26 cellular contexts compared by ENCODE assay signal in the genomic region with DNA sequence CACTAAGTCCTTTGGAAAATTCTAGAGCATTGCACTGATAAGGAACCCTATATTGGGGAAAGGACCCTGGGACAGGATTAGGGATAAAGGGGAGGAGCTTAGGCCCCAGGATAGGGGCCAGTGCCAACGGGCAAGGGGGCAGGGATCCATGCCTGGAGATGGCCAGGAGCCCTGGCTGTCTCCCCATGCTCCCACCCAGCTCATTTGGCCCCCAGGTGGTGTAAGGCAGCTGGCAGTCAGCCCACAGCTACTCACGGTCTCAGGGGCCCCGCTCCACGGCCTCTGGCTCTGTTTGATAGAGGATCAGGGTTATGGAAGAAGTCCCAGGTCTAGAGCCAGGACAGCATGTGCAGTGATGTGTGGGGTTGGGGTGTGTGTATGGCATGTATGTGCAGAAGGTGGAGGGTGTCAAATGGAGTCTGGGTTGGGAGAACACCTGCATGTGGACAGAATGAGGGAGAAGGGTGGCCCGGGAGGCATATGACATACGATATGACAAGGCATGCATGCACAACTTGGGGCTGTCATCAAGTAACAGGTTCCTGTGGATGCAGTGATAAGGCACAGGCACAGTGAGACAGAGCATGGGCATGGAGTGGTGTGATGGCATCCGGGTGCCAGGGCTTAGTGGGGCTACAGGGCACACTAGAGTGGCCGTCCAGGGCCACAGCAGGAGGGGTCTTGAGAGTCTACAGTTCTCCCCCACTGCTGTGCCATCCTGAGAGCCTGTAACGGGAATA. TPM values are rescaled to one million over a fixed set of nuclear protein-coding genes. Genes with fewer than 3 reads are reported as not detected.
A peak's percentile ranks its signal among the peaks of the same experiment; 100 is the strongest.
DNase-seq lines count a peak whose midpoint lies in the region; FAIRE-seq and TF ChIP-seq lines count a peak whose summit lies in the region.
"Had no signal": no experiment of that assay in that cellular context is flagged by ENCODE, and none has a peak within 500 bp of the region (broad histone marks: within the 10 kb centered on the region; RNA-seq: fewer than 3 reads in every experiment).

No MANE protein-coding gene starts in this region.

- no peaks in the 10 kb centered on the region for H3K27me3 Mint-ChIP-seq in activated CD4-positive, alpha-beta T cell treated with anti-CD3 and anti-CD28 coated beads, Interleukin-2, amount 10 ng/mL, durations not matched to agents 7 days and 5 days
- H3K27me3 Mint-ChIP-seq in CD4-positive, alpha-beta memory T cell, result no peaks in the 10 kb centered on the region

- intact Hi-C loops in CD4-positive, alpha-beta memory T cell (cut with micrococcal nuclease), result no loop called here
- intact Hi-C loops in kidney (cut with DNase I) (no loop called here), tibial artery (cut with DNase I; ENCODE audit: low total_unique reads) (no loop called here)

- TF ChIP-seq CTCF in bronchial epithelial cell (IDR thresholded peaks at IDR 0.05; ENCODE audit: insufficient read depth, low read length, severe bottlenecking), result no peak
- no peak for TF ChIP-seq CTCF in kidney (IDR thresholded peaks at IDR 0.05; ENCODE audit: borderline replicate concordance, extremely low read depth, insufficient read depth)
- TF ChIP-seq CTCF in tibial artery (IDR thresholded peaks at IDR 0.05), result no peak

- H3K36me3 Mint-ChIP-seq in activated CD4-positive, alpha-beta T cell treated with anti-CD3 and anti-CD28 coated beads, Interleukin-2, amount 10 ng/mL, durations not matched to agents 7 days and 5 days (ENCODE audit: low read depth), result peaks cover 39% of the 10 kb centered on the region
- peaks cover 32 to 81% of the 10 kb centered on the region in 2 donors for H3K36me3 Mint-ChIP-seq in CD4-positive, alpha-beta memory T cell

- peaks cover 14% of the 10 kb centered on the region for H3K4me1 Mint-ChIP-seq in activated CD4-positive, alpha-beta T cell treated with anti-CD3 and anti-CD28 coated beads, Interleukin-2, amount 10 ng/mL, durations not matched to agents 7 days and 5 days
- H3K4me1 Mint-ChIP-seq in CD4-positive, alpha-beta memory T cell, result peaks cover 0 to 4% (median under 1%) of the 10 kb centered on the region in 4 donors

- POLR2A ChIA-PET in activated CD4-positive, alpha-beta T cell treated with anti-CD3 and anti-CD28 coated beads, Interleukin-2, amount 10 ng/mL, durations not matched to agents 7 days and 5 days (lab: Charles Lee), result no interaction called here
- POLR2A ChIA-PET in CD4-positive, alpha-beta memory T cell (lab: Charles Lee; ENCODE audit: partially characterized antibody), result no interaction called here

- no peak overlapping the region for H3K4me3 Mint-ChIP-seq in activated CD4-positive, alpha-beta T cell treated with anti-CD3 and anti-CD28 coated beads, Interleukin-2, amount 10 ng/mL, durations not matched to agents 7 days and 5 days
- no peak overlapping the region for H3K4me3 Mint-ChIP-seq in CD4-positive, alpha-beta memory T cell

- no peak overlapping the region for H3K27ac ChIP-seq in CD4-positive, alpha-beta memory T cell (ENCODE audit: low read depth, low read length)
- H3K27ac ChIP-seq in kidney (ENCODE audit: low read depth in 2 of 2, low read length in 2 of 2), result no peak overlapping the region
- no peak overlapping the region for H3K27ac ChIP-seq in tibial artery
- H3K27ac ChIP-seq: 22Rv1, HL-60, PC-9 had no signal

- peak overlapping the region; percentile 37 for H3K27ac Mint-ChIP-seq in activated CD4-positive, alpha-beta T cell treated with anti-CD3 and anti-CD28 coated beads, Interleukin-2, amount 10 ng/mL, durations not matched to agents 7 days and 5 days
- H3K27ac Mint-ChIP-seq in CD4-positive, alpha-beta memory T cell, result peak overlapping the region in 4 of 7 donors; percentile 42 to 83 (median 58)

- no peaks in the 10 kb centered on the region for H3K27me3 ChIP-seq in CD4-positive, alpha-beta memory T cell (ENCODE audit: insufficient read depth, low read length)
- H3K27me3 ChIP-seq in bronchial epithelial cell (ENCODE audit: control insufficient read depth, insufficient read depth, low read length) (no peaks in the 10 kb centered on the region), tibial artery (no peaks in the 10 kb centered on the region)
- H3K27me3 ChIP-seq: BE2C had no signal

- CTCF ChIA-PET in activated CD4-positive, alpha-beta T cell treated with anti-CD3 and anti-CD28 coated beads, Interleukin-2, amount 10 ng/mL, durations not matched to agents 7 days and 5 days (lab: Charles Lee), result interaction anchor here (1.5 kb wide), 1 partner anchor 9 kb away, joined by 6 read pairs; no protein-coding TSS in a partner anchor
- CTCF ChIA-PET in CD4-positive, alpha-beta memory T cell (lab: Charles Lee; ENCODE audit: partially characterized antibody), result no interaction called here

- H3K9ac ChIP-seq in kidney (ENCODE audit: low read length in 2 of 2), result no peak overlapping the region

- H3K4me1 ChIP-seq in CD4-positive, alpha-beta memory T cell (ENCODE audit: insufficient read depth, low read length), result no peaks in the 10 kb centered on the region
- H3K4me1 ChIP-seq in kidney (ENCODE audit: control insufficient read depth in 1 of 2, insufficient read depth in 1 of 2, low read depth in 1 of 2, low read length in 2 of 2), result no peaks in the 10 kb centered on the region
- no peaks in the 10 kb centered on the region for H3K4me1 ChIP-seq in tibial artery
- H3K4me1 ChIP-seq: BE2C, HAP-1 had no signal

- no peak for DNase-seq in activated CD4-positive, alpha-beta T cell treated with anti-CD3 and anti-CD28 coated beads, Interleukin-2, amount 10 ng/mL, durations not matched to agents 7 days and 5 days
- DNase-seq in activated CD4-positive, alpha-beta T cell treated with anti-CD3 and anti-CD28 coated beads, Interleukin-2, amount 50 U/mL, for 48 hours, result no peak
- no peak for DNase-seq in CD4-positive, alpha-beta memory T cell
- DNase-seq in bronchial epithelial cell (ENCODE audit: low read depth), result no peak
- peak; percentile 60 for DNase-seq in kidney
- no peak for DNase-seq in activated T-cell treated with anti-CD3 and anti-CD28 coated beads, Interleukin-2, amount 50 U/mL, for 48 hours
- DNase-seq in tibial artery, result no peak
- DNase-seq in hepatic stellate cell (ENCODE audit: low spot score), result no peak
- DNase-seq: ACHN, BE2C, COR-L47, DMS53, GOT3, Karpas-422, NCI-H1092, NCI-H1417 treated with DMSO at 0.1 percent for 48 hours, NCI-H1694 treated with DMSO at 0.1 percent for 48 hours, NCI-H2081, NCI-H2227 treated with DMSO at 0.1 percent for 48 hours, NCI-H526 treated with DMSO at 0.1 percent for 48 hours, PC-9, SHP77 had no signal

- no peak overlapping the region for H3K4me3 ChIP-seq in CD4-positive, alpha-beta memory T cell (ENCODE audit: low read length in 2 of 2)
- H3K4me3 ChIP-seq in bronchial epithelial cell (ENCODE audit: low read depth, low read length) (no peak overlapping the region), kidney (ENCODE audit: low read length in 2 of 2) (no peak overlapping the region), tibial artery (no peak overlapping the region)
- H3K4me3 ChIP-seq: HAP-1, PC-9 had no signal

- H3K9me3 ChIP-seq in CD4-positive, alpha-beta memory T cell (ENCODE audit: control insufficient read depth in 1 of 2, low read length in 2 of 2), result no peaks in the 10 kb centered on the region
- H3K9me3 ChIP-seq in kidney (ENCODE audit: control insufficient read depth in 1 of 2, low read length in 2 of 2), result no peaks in the 10 kb centered on the region
- no peaks in the 10 kb centered on the region for H3K9me3 ChIP-seq in tibial artery
- H3K9me3 ChIP-seq: BE2C, HAP-1 had no signal

- H3K36me3 ChIP-seq in CD4-positive, alpha-beta memory T cell (ENCODE audit: insufficient read depth, low read length), result peaks cover 89% of the 10 kb centered on the region
- H3K36me3 ChIP-seq in bronchial epithelial cell (ENCODE audit: control insufficient read depth, insufficient read depth, low read length) (peaks cover 61% of the 10 kb centered on the region), kidney (ENCODE audit: control insufficient read depth in 1 of 2, insufficient read depth in 2 of 2, low read length in 2 of 2) (peaks cover 54 to 73% of the 10 kb centered on the region in 2 donors), tibial artery (peaks cover 55 to 100% (median 91%) of the 10 kb centered on the region in 3 donors)

- no peaks in the 10 kb centered on the region for H3K9me3 Mint-ChIP-seq in activated CD4-positive, alpha-beta T cell treated with anti-CD3 and anti-CD28 coated beads, Interleukin-2, amount 10 ng/mL, durations not matched to agents 7 days and 5 days
- no peaks in the 10 kb centered on the region for H3K9me3 Mint-ChIP-seq in CD4-positive, alpha-beta memory T cell

- FAIRE-seq in bronchial epithelial cell (lab: Jason Lieb, UNC) (peak; percentile 90), kidney (lab: Jason Lieb, UNC) (no peak)

RNA-seq across cellular contexts. Expression of a gene that starts 18.4 kb away (rescaled TPM):
- under 1 TPM; 0.40 to 0.48 TPM for total RNA-seq in activated CD4-positive, alpha-beta T cell treated with anti-CD3 and anti-CD28 coated beads, Interleukin-2, amount 10 ng/mL, durations not matched to agents 7 days and 5 days
- 1 to 10 TPM in 1 of 2 experiments, under 1 TPM in 1; 0.75 to 1.7 TPM for total RNA-seq in CD4-positive, alpha-beta memory T cell
- 1 to 10 TPM in 1 of 2 donors, under 1 TPM in 1; 0.11 to 1.2 TPM for polyA plus RNA-seq in CD4-positive, alpha-beta memory T cell
- total RNA-seq in bronchial epithelial cell (1.2 and 1.6 TPM in 2 replicates), kidney (42.0 TPM)
- 12.6 TPM for polyA plus RNA-seq in kidney (ENCODE audit: insufficient read depth, low read depth, low replicate concordance)
- total RNA-seq: G401 had no signal

RNA-seq across cellular contexts. Expression of a gene that starts 59.5 kb away (rescaled TPM):
- 100 to 1,000 TPM in 1 of 2 experiments, 10 to 100 TPM in 1; 83.6 to 101 TPM for total RNA-seq in activated CD4-positive, alpha-beta T cell treated with anti-CD3 and anti-CD28 coated beads, Interleukin-2, amount 10 ng/mL, durations not matched to agents 7 days and 5 days
- 100 to 1,000 TPM; 144 to 157 TPM for total RNA-seq in CD4-positive, alpha-beta memory T cell
- 10 to 100 TPM in 1 of 2 donors, 1 to 10 TPM in 1; 9.5 to 36.8 TPM for polyA plus RNA-seq in CD4-positive, alpha-beta memory T cell
- total RNA-seq in bronchial epithelial cell (49.5 and 63.6 TPM in 2 replicates), kidney (80.8 TPM)
- 58.2 TPM for polyA plus RNA-seq in kidney (ENCODE audit: insufficient read depth, low read depth, low replicate concordance)

Comparison
In these comparisons a context has a peak if more than half of its experiments do, and no peak if none do; other contexts are left out.
1. RNA of a gene that starts 18.4 kb away (total RNA-seq): 42.0 TPM in kidney (single experiment); 0.75 to 1.7 TPM in CD4-positive, alpha-beta memory T cell, 1.2 to 1.6 TPM in bronchial epithelial cell and 0.40 to 0.48 TPM in activated CD4-positive, alpha-beta T cell treated with anti-CD3 and anti-CD28 coated beads, Interleukin-2, amount 10 ng/mL, durations not matched to agents 7 days and 5 days; every median in the first group is over 10 times any median in the second.